ENCODE assay signal across 20 cellular contexts in genomic region chr18:80252136-80252535, GRCh38. TPM values are rescaled to one million over a fixed set of nuclear protein-coding genes. Genes with fewer than 3 reads are reported as not detected.
DNase-seq lines count a peak whose midpoint lies in the region; ATAC-seq and TF ChIP-seq lines count a peak whose summit lies in the region.
"Had no signal": no experiment of that assay in that cellular context is flagged by ENCODE, and none has a peak within 500 bp of the region (broad histone marks: within the 10 kb centered on the region; RNA-seq: fewer than 3 reads in every experiment).

No MANE protein-coding gene starts in this region.

- H3K9me2 ChIP-seq in PC-3 (replicated peaks; ENCODE audit: low read length), result no peaks in the 10 kb centered on the region

- no peaks in the 10 kb centered on the region for H3K9me3 ChIP-seq in PC-3 (ENCODE audit: low read length)
- H3K9me3 ChIP-seq in osteoblast (ENCODE audit: low read depth, low read length), result no peaks in the 10 kb centered on the region
- no peaks in the 10 kb centered on the region for H3K9me3 ChIP-seq in Peyer's patch
- no peaks in the 10 kb centered on the region for H3K9me3 ChIP-seq in right lobe of liver
- no peaks in the 10 kb centered on the region for H3K9me3 ChIP-seq in body of pancreas
- H3K9me3 ChIP-seq: HAP-1, tibial artery had no signal

- DNase-seq in EH (ENCODE audit: low read depth) (peak; percentile 50), PC-3 (peak; percentile 25), fibroblast of mammary gland (ENCODE audit: low read depth) (peak; percentile 58), osteoblast (ENCODE audit: insufficient read length, low spot score, missing footprints) (peak; percentile 90), HuH-7 (ENCODE audit: low spot score) (no peak), Peyer's patch (no peak), right lobe of liver (no peak), body of pancreas (no peak)
- DNase-seq: activated B cell treated with CpG ODN at 0.5 μM for 24 hours; NCI-H1436 treated with DMSO at 0.1 percent for 48 hours; NK-92 treated with Interleukin-12 subunit alpha and Interleukin-12 subunit beta, amount 100 ng/mL, for 24 hours; stimulated activated CD4-positive, alpha-beta T cell treated with anti-CD3 and anti-CD28 coated beads, Interleukin-12 subunit alpha, Interleukin-12 subunit beta, amount 100 ng/mL, for 4 hours; T-helper 17 cell; tibial artery had no signal

- ATAC-seq in PC-3 (no peak), right lobe of liver (no peak), body of pancreas (no peak)
- ATAC-seq: activated T-helper 17 cell treated with anti-CD3 and anti-CD28 coated beads, Interleukin-2, amount 50 U/mL, for 72 hours; natural killer cell treated with Interleukin-12 subunit alpha and Interleukin-12 subunit beta and Interleukin-15 and Interleukin-18, amount 100 ng/mL, for 72 hours; Right ventricle myocardium inferior; stimulated activated effector memory CD8-positive, alpha-beta T cell treated with anti-CD3 and anti-CD28 coated beads, Interleukin-12 subunit alpha, Interleukin-12 subunit beta, amount 100 ng/mL, for 72 hours; T-helper 17 cell had no signal

- H3K27ac ChIP-seq in PC-3 (ENCODE audit: low read length) (no peak overlapping the region), osteoblast (ENCODE audit: low read depth, low read length) (no peak overlapping the region), Peyer's patch (no peak overlapping the region), right lobe of liver (no peak overlapping the region), body of pancreas (no peak overlapping the region)
- H3K27ac ChIP-seq: BLaER1, tibial artery had no signal

- H3K9ac ChIP-seq in PC-3 (ENCODE audit: low read length), result no peak overlapping the region
- H3K9ac ChIP-seq: BLaER1 had no signal

- H3K36me3 ChIP-seq in PC-3 (ENCODE audit: low read depth, low read length) (no peaks in the 10 kb centered on the region), osteoblast (ENCODE audit: insufficient read depth, low read length) (no peaks in the 10 kb centered on the region), Peyer's patch (no peaks in the 10 kb centered on the region), right lobe of liver (no peaks in the 10 kb centered on the region), body of pancreas (replicated peaks in 1 of 2; ENCODE audit: insufficient read depth in 1 of 2, low read depth in 2 of 2) (no peaks in the 10 kb centered on the region)
- H3K36me3 ChIP-seq: BLaER1, HAP-1, tibial artery had no signal

- no peaks in the 10 kb centered on the region for H3K27me3 ChIP-seq in PC-3 (ENCODE audit: low read length)
- H3K27me3 ChIP-seq in osteoblast (ENCODE audit: insufficient read depth, low read length), result peaks cover 3% of the 10 kb centered on the region
- no peaks in the 10 kb centered on the region for H3K27me3 ChIP-seq in Peyer's patch
- no peaks in the 10 kb centered on the region for H3K27me3 ChIP-seq in right lobe of liver
- no peaks in the 10 kb centered on the region for H3K27me3 ChIP-seq in body of pancreas
- H3K27me3 ChIP-seq: tibial artery had no signal

- H3K4me2 ChIP-seq in PC-3 (ENCODE audit: low read length) (no peak overlapping the region), osteoblast (ENCODE audit: insufficient read depth, low read length) (no peak overlapping the region)
- H3K4me2 ChIP-seq: BLaER1 had no signal

- H3K79me2 ChIP-seq in PC-3 (ENCODE audit: low read length), result no peaks in the 10 kb centered on the region
- no peaks in the 10 kb centered on the region for H3K79me2 ChIP-seq in osteoblast (ENCODE audit: insufficient read depth, low read length)

- TF ChIP-seq CTCF in PC-3 (conservative IDR thresholded peaks at IDR 0.05; ENCODE audit: low read depth, low read length) (no peak), fibroblast of mammary gland (conservative IDR thresholded peaks at IDR 0.05; ENCODE audit: control insufficient read depth, insufficient read depth, low read depth, low read length) (no peak), osteoblast (IDR thresholded peaks at IDR 0.05; ENCODE audit: extremely low read depth, low read depth, low read length) (no peak), Peyer's patch (IDR thresholded peaks at IDR 0.05) (no peak), right lobe of liver (IDR thresholded peaks at IDR 0.05) (no peak), body of pancreas (IDR thresholded peaks at IDR 0.05) (no peak)

- WGBS in right lobe of liver (ENCODE audit: insufficient coverage, low coverage, low lambda C conversion rate, missing lambda C conversion rate), result 89% methylated on average over 6 of the region's 6 CpGs
- WGBS in body of pancreas, 2 donors, result 85% methylated on average over 6 of the region's 6 CpGs

- H3K4me1 ChIP-seq in PC-3 (ENCODE audit: insufficient read depth, low read length) (peaks cover 7% of the 10 kb centered on the region), osteoblast (ENCODE audit: insufficient read depth, low read length) (peaks cover 6% of the 10 kb centered on the region), Peyer's patch (no peaks in the 10 kb centered on the region), right lobe of liver (no peaks in the 10 kb centered on the region), body of pancreas (peaks cover 4% of the 10 kb centered on the region)
- H3K4me1 ChIP-seq: HAP-1 had no signal

- POLR2A ChIA-PET in PC-3 (lab: Charles Lee; ENCODE audit: unreplicated experiment), result no interaction called here

- H3K4me3 ChIP-seq in PC-3 (ENCODE audit: low read length) (no peak overlapping the region), fibroblast of mammary gland (ENCODE audit: control insufficient read depth, low read depth, low read length) (no peak overlapping the region), osteoblast (ENCODE audit: insufficient read depth, low read length) (no peak overlapping the region), Peyer's patch (no peak overlapping the region), right lobe of liver (no peak overlapping the region), body of pancreas (no peak overlapping the region)
- H3K4me3 ChIP-seq: BLaER1, HAP-1, tibial artery had no signal

- intact Hi-C loops in PC-3 (cut with micrococcal nuclease), result no loop called here
- intact Hi-C loops in right lobe of liver (cut with DNase I), result no loop called here
- intact Hi-C loops in body of pancreas (cut with DNase I), result no loop called here

- H3F3A ChIP-seq in PC-3 (ENCODE audit: low read length, unreplicated experiment), result no peaks in the 10 kb centered on the region

- TF ChIP-seq POLR2A in Peyer's patch (IDR thresholded peaks at IDR 0.05) (no peak), right lobe of liver (IDR thresholded peaks at IDR 0.05) (no peak), body of pancreas (IDR thresholded peaks at IDR 0.05) (no peak)

- H2AFZ ChIP-seq in PC-3 (ENCODE audit: low read length) (no peak overlapping the region), osteoblast (ENCODE audit: low read length) (peak overlapping the region; percentile 57)

- no peaks in the 10 kb centered on the region for H4K20me1 ChIP-seq in PC-3 (ENCODE audit: low read length)
- H4K20me1 ChIP-seq in osteoblast (ENCODE audit: insufficient read depth, low read length), result no peaks in the 10 kb centered on the region
- H4K20me1 ChIP-seq: BLaER1 had no signal

- CTCF ChIA-PET in PC-3 (lab: Charles Lee), result no interaction called here

- no TSS peak for BruUV-seq in PC-3 (replicated peaks; lab: Mats Ljungman, UMichigan)

RNA-seq across cellular contexts. Expression of gene PARD6G, which starts 4.8 kb away (rescaled TPM):
- total RNA-seq in PC-3 (2014; rRNA removed) (5.1 and 5.4 TPM in 2 replicates), osteoblast (2.2 and 4.4 TPM in 2 replicates), Peyer's patch (1 to 10 TPM; 2.5 to 6.6 (median 3.6) TPM), right lobe of liver (1 to 10 TPM; 1.1 to 5.5 (median 2.1) TPM), body of pancreas (1 to 10 TPM; 2.6 to 3.1 TPM)
- total RNA-seq: activated B cell treated with CpG ODN at 0.5 μM for 24 hours; natural killer cell treated with Interleukin-12 subunit alpha and Interleukin-12 subunit beta and Interleukin-15 and Interleukin-18, amount 100 ng/mL, for 72 hours had no signal

Comparison
In these comparisons a context has a peak if more than half of its experiments do, and no peak if none do; other contexts are left out.
1. DNase-seq: peak in EH (single experiment), PC-3 (single experiment), fibroblast of mammary gland (single experiment) and osteoblast (single experiment); none in HuH-7 (single experiment), Peyer's patch (0 of 3), right lobe of liver (0 of 3) and body of pancreas (0 of 4).